In the genomic region with DNA sequence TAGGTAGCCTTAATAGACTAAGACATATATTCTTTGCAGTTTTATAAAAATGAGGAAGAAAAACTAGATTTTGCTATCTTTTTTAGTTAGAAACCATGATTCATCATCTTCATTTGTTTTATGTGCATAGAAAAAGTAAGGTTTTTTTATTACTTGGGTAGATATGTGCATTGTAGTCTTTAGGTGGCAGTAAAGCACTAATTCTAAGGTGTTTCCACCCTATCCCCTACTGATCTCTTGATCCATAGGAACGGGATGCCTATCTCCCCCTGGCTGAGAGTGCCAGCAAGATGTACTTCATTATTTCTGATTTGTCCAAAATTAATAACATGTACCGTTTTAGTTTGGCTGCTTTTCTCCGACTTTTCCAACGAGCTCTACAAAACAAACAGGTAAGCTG, we compare ENCODE assay signal across 10 cellular contexts.
DNase-seq lines count a peak whose midpoint lies in the region; ATAC-seq, FAIRE-seq and TF ChIP-seq lines count a peak whose summit lies in the region.
"Had no signal": no experiment of that assay in that cellular context is flagged by ENCODE, and none has a peak within 500 bp of the region (broad histone marks: within the 10 kb centered on the region; RNA-seq: fewer than 3 reads in every experiment).

No MANE protein-coding gene starts in this region.

- H3K9me3 Mint-ChIP-seq in natural killer cell treated with Interleukin-12 subunit alpha and Interleukin-12 subunit beta and Interleukin-15 and Interleukin-18, amount 100 ng/mL, for 72 hours, result no peaks in the 10 kb centered on the region

- no peaks in the 10 kb centered on the region for H3K4me1 Mint-ChIP-seq in natural killer cell treated with Interleukin-12 subunit alpha and Interleukin-12 subunit beta and Interleukin-15 and Interleukin-18, amount 100 ng/mL, for 72 hours (ENCODE audit: low read depth in 2 of 2)
- H3K4me1 Mint-ChIP-seq: stimulated activated memory B cell treated with anti-CD40 and anti-IgM and Interleukin-4, amounts not matched to agents 10 μg/mL and 1 μg/mL and 100 μg/mL, for 72 hours had no signal

- peaks cover 6% of the 10 kb centered on the region for H3K36me3 Mint-ChIP-seq in natural killer cell treated with Interleukin-12 subunit alpha and Interleukin-12 subunit beta and Interleukin-15 and Interleukin-18, amount 100 ng/mL, for 72 hours

- H3K4me3 ChIP-seq in AG04449 (ENCODE audit: low read depth, low read length), result no peak overlapping the region
- H3K4me3 ChIP-seq in fibroblast of pulmonary artery (replicated peaks; ENCODE audit: low read depth, low read length), result no peak overlapping the region

- no peaks in the 10 kb centered on the region for H3K27me3 Mint-ChIP-seq in natural killer cell treated with Interleukin-12 subunit alpha and Interleukin-12 subunit beta and Interleukin-15 and Interleukin-18, amount 100 ng/mL, for 72 hours
- H3K27me3 Mint-ChIP-seq: stimulated activated memory B cell treated with anti-CD40 and anti-IgM and Interleukin-4, amounts not matched to agents 10 μg/mL and 1 μg/mL and 100 μg/mL, for 72 hours had no signal

- no peak overlapping the region for H3K4me3 Mint-ChIP-seq in natural killer cell treated with Interleukin-12 subunit alpha and Interleukin-12 subunit beta and Interleukin-15 and Interleukin-18, amount 100 ng/mL, for 72 hours
- H3K4me3 Mint-ChIP-seq: stimulated activated memory B cell treated with anti-CD40 and anti-IgM and Interleukin-4, amounts not matched to agents 10 μg/mL and 1 μg/mL and 100 μg/mL, for 72 hours had no signal

- ATAC-seq in HG02610 (IDR thresholded peaks at IDR 0.05; ENCODE audit: unreplicated experiment) (no peak), HG02678 (IDR thresholded peaks at IDR 0.05; ENCODE audit: unreplicated experiment) (no peak), HG03108 (IDR thresholded peaks at IDR 0.05; ENCODE audit: unreplicated experiment) (no peak)
- no peak for ATAC-seq in natural killer cell treated with Interleukin-12 subunit alpha and Interleukin-12 subunit beta and Interleukin-15 and Interleukin-18, amount 100 ng/mL, for 72 hours
- ATAC-seq: stimulated activated memory B cell treated with anti-CD40 and anti-IgM and Interleukin-4, amounts not matched to agents 10 μg/mL and 1 μg/mL and 100 μg/mL, for 72 hours had no signal

- TF ChIP-seq CTCF in AG04449 (IDR thresholded peaks at IDR 0.05; ENCODE audit: insufficient read depth, low read length, missing control alignments), result peak; percentile 22
- peak; percentile 41 for TF ChIP-seq CTCF in fibroblast of pulmonary artery (IDR thresholded peaks at IDR 0.05; ENCODE audit: low read length, missing control alignments)

- FAIRE-seq in RCC 7860 (lab: Jason Lieb, UNC), result peak; percentile 33

- DNase-seq in AG04449 (ENCODE audit: low read depth, low spot score) (no peak), HCEC 1CT (peak; percentile 51), RCC 7860 (ENCODE audit: low spot score) (peak; percentile 19), fibroblast of pulmonary artery (ENCODE audit: low read depth) (peak; percentile 47)
- DNase-seq in natural killer cell treated with Interleukin-12 subunit alpha and Interleukin-12 subunit beta and Interleukin-15 and Interleukin-18, amount 100 ng/mL, for 72 hours (ENCODE audit: low spot score), result no peak
- DNase-seq: activated T-cell treated with anti-CD3 and anti-CD28 coated beads, Interleukin-2, amount 50 U/mL, for 1 hour had no signal

- POLR2A ChIA-PET in AG04449 (lab: Yijun Ruan, JAX), result no interaction called here

- CTCF ChIA-PET in AG04449 (lab: Yijun Ruan, JAX), result interaction anchor here (0.9 to 3.8 kb wide), 15 partner anchors 10 to 351 kb away, joined by 3 to 26 read pairs (median 5); no protein-coding TSS in a partner anchor

- no peak overlapping the region for H3K27ac Mint-ChIP-seq in natural killer cell treated with Interleukin-12 subunit alpha and Interleukin-12 subunit beta and Interleukin-15 and Interleukin-18, amount 100 ng/mL, for 72 hours
- H3K27ac Mint-ChIP-seq: stimulated activated memory B cell treated with anti-CD40 and anti-IgM and Interleukin-4, amounts not matched to agents 10 μg/mL and 1 μg/mL and 100 μg/mL, for 72 hours had no signal

Comparison
In these comparisons a context has a peak if more than half of its experiments do, and no peak if none do; other contexts are left out.
1. DNase-seq: peak in HCEC 1CT (single experiment), RCC 7860 (single experiment) and fibroblast of pulmonary artery (single experiment); none in AG04449 (single experiment) and natural killer cell treated with Interleukin-12 subunit alpha and Interleukin-12 subunit beta and Interleukin-15 and Interleukin-18, amount 100 ng/mL, for 72 hours (single experiment).